ENCODE assay signal across 33 cellular contexts in the genomic region with DNA sequence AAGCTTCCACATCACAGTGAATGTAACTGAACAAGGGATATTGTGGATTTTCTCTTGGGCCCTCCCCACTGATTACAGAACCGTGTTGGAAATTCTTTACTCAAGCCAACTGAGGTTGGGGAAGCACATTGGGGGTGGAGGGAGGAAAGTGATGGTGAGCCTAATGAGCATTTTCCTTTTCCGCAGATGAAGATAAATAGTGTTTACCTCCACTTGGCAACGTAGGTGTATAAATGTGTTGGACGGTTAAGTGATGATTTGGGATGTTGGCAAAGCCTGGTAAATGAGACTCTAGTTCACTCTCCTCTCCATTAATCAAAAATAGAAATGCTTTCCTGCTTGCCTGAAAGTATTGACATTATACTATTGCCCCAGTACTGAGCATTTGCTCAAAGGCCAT. TPM values are rescaled to one million over a fixed set of nuclear protein-coding genes. Genes with fewer than 3 reads are reported as not detected.
"Had no signal": no experiment of that assay in that cellular context is flagged by ENCODE, and none has a peak within 500 bp of the region (broad histone marks: within the 10 kb centered on the region; RNA-seq: fewer than 3 reads in every experiment).

No MANE protein-coding gene starts in this region.

- H3K27me3 ChIP-seq: brain microvascular endothelial cell, esophagus muscularis mucosa, foreskin keratinocyte, gastrocnemius medialis, heart left ventricle had no signal

- H3K36me3 Mint-ChIP-seq: activated CD4-positive, alpha-beta memory T cell treated with anti-CD3 and anti-CD28 coated beads for 36 hours; activated naive CD8-positive, alpha-beta T cell had no signal

- H3K27ac Mint-ChIP-seq: activated B cell treated with CpG ODN at 0.5 μM for 24 hours; activated CD4-positive, alpha-beta memory T cell treated with anti-CD3 and anti-CD28 coated beads for 36 hours; activated CD4-positive, alpha-beta T cell treated with anti-CD3 and anti-CD28 coated beads, Interleukin-2, amount 10 ng/mL, durations not matched to agents 24 days and 14 days; activated naive CD8-positive, alpha-beta T cell; activated T-cell treated with anti-CD3 and anti-CD28 coated beads, Interleukin-2, amount 50 U/mL, for 24 hours; activated T-cell treated with anti-CD3 and anti-CD28 coated beads, Interleukin-2, amount 50 U/mL, for 72 hours; activated T-helper 17 cell treated with anti-CD3 and anti-CD28 coated beads, Interleukin-2, amount 50 U/mL, for 72 hours; effector memory CD8-positive, alpha-beta T cell; T-helper 17 cell; T-helper 2 cell treated with Interferon-gamma antibody and Interleukin-4, amounts not matched to agents 5 μg/mL and 100 μg/mL, for 36 hours had no signal

- H3K27ac ChIP-seq: brain microvascular endothelial cell, coronary artery, esophagus muscularis mucosa, foreskin keratinocyte, gastrocnemius medialis, WERI-Rb-1 had no signal

- H3K9me3 Mint-ChIP-seq: activated B cell treated with CpG ODN at 0.5 μM for 24 hours; activated CD4-positive, alpha-beta memory T cell treated with anti-CD3 and anti-CD28 coated beads for 36 hours; activated CD4-positive, alpha-beta T cell treated with anti-CD3 and anti-CD28 coated beads, Interleukin-2, amount 10 ng/mL, durations not matched to agents 24 days and 14 days; activated T-cell treated with anti-CD3 and anti-CD28 coated beads, Interleukin-2, amount 50 U/mL, for 24 hours; activated T-cell treated with anti-CD3 and anti-CD28 coated beads, Interleukin-2, amount 50 U/mL, for 72 hours; activated T-helper 17 cell treated with anti-CD3 and anti-CD28 coated beads, Interleukin-2, amount 50 U/mL, for 72 hours; central memory CD8-positive, alpha-beta T cell; effector memory CD8-positive, alpha-beta T cell; T-helper 2 cell treated with Interferon-gamma antibody and Interleukin-4, amounts not matched to agents 5 μg/mL and 100 μg/mL, for 36 hours had no signal

- H3K4me3 Mint-ChIP-seq: activated B cell treated with CpG ODN at 0.5 μM for 24 hours; activated CD4-positive, alpha-beta memory T cell treated with anti-CD3 and anti-CD28 coated beads for 36 hours; activated CD4-positive, alpha-beta T cell treated with anti-CD3 and anti-CD28 coated beads, Interleukin-2, amount 10 ng/mL, durations not matched to agents 24 days and 14 days; activated naive CD8-positive, alpha-beta T cell; activated T-cell treated with anti-CD3 and anti-CD28 coated beads, Interleukin-2, amount 50 U/mL, for 24 hours; activated T-cell treated with anti-CD3 and anti-CD28 coated beads, Interleukin-2, amount 50 U/mL, for 72 hours; activated T-helper 17 cell treated with anti-CD3 and anti-CD28 coated beads, Interleukin-2, amount 50 U/mL, for 72 hours; central memory CD8-positive, alpha-beta T cell; effector memory CD8-positive, alpha-beta T cell; T-helper 17 cell; T-helper 2 cell treated with Interferon-gamma antibody and Interleukin-4, amounts not matched to agents 5 μg/mL and 100 μg/mL, for 36 hours had no signal

- H3K4me1 ChIP-seq: esophagus muscularis mucosa, foreskin keratinocyte, gastrocnemius medialis had no signal

- H3K36me3 ChIP-seq: brain microvascular endothelial cell, esophagus muscularis mucosa, gastrocnemius medialis, heart left ventricle, WERI-Rb-1 had no signal

- H3K4me3 ChIP-seq: coronary artery, esophagus muscularis mucosa, gastrocnemius medialis, heart left ventricle had no signal

- ATAC-seq: activated CD4-positive, CD25-positive, alpha-beta regulatory T cell treated with anti-CD3 and anti-CD28 coated beads, Interleukin-2, amount 50 U/mL, for 24 hours; activated T-cell treated with anti-CD3 and anti-CD28 coated beads, Interleukin-2, amount 50 U/mL, for 72 hours; activated T-helper 17 cell treated with anti-CD3 and anti-CD28 coated beads, Interleukin-2, amount 50 U/mL, for 72 hours; effector memory CD8-positive, alpha-beta T cell; foreskin keratinocyte; gastrocnemius medialis; heart left ventricle; T-helper 17 cell had no signal

- H3K4me1 Mint-ChIP-seq: activated B cell treated with CpG ODN at 0.5 μM for 24 hours; activated CD4-positive, alpha-beta T cell treated with anti-CD3 and anti-CD28 coated beads, Interleukin-2, amount 10 ng/mL, durations not matched to agents 24 days and 14 days; activated T-helper 17 cell treated with anti-CD3 and anti-CD28 coated beads, Interleukin-2, amount 50 U/mL, for 72 hours; central memory CD8-positive, alpha-beta T cell; T-helper 17 cell had no signal

- DNase-seq: activated B cell treated with CpG ODN at 0.5 μM for 24 hours; activated CD4-positive, alpha-beta memory T cell treated with anti-CD3 and anti-CD28 coated beads for 36 hours; activated CD4-positive, alpha-beta T cell treated with anti-CD3 and anti-CD28 coated beads, Interleukin-2, amount 10 ng/mL, durations not matched to agents 24 days and 14 days; activated CD8-positive, alpha-beta memory T cell treated with anti-CD3 and anti-CD28 coated beads, Interleukin-2, amount 50 U/mL, for 48 hours; activated effector memory CD4-positive, alpha-beta T cell treated with Interleukin-2 at 50 U/mL for 16 hours; activated gamma-delta T cell treated with Interleukin-2 at 50 U/mL for 16 hours; activated naive CD4-positive, alpha-beta T cell treated with anti-CD3 and anti-CD28 coated beads, Interleukin-2, amount 50 U/mL, for 16 hours; activated naive CD4-positive, alpha-beta T cell treated with Interleukin-2 at 50 U/mL for 16 hours; activated T-cell treated with anti-CD3 and anti-CD28 coated beads for 4 hours; activated T-cell treated with anti-CD3 and anti-CD28 coated beads, Interleukin-2, amount 50 U/mL, for 24 hours; activated T-cell treated with anti-CD3 and anti-CD28 coated beads, Interleukin-2, amount 50 U/mL, for 72 hours; amniotic stem cell; anterior cingulate cortex; brain microvascular endothelial cell; dermis blood vessel endothelial cell; effector CD4-positive, alpha-beta T cell; effector memory CD8-positive, alpha-beta T cell; erythroblast; foreskin keratinocyte; gastrocnemius medialis; glutamatergic neuron; heart left ventricle; T-helper 17 cell; T1000; WERI-Rb-1 had no signal

RNA-seq across cellular contexts. Expression of gene NRN1, which starts 27.1 kb away (rescaled TPM):
- total RNA-seq: activated B cell treated with CpG ODN at 0.5 μM for 24 hours, bronchial epithelial cell, foreskin keratinocyte had no signal
- polyA plus RNA-seq: foreskin keratinocyte had no signal
